1 cellular context compared by ENCODE assay signal in genomic region chr16:28846080-28846932, GRCh38.
TF ChIP-seq lines count a peak whose summit lies in the region.

Gene TUFM, minus strand, starts transcription at chr16:28846348. Its CDS starts 79 bp downstream, at chr16:28846269.

TF ChIP-seq in WTC11, 78 proteins besides CTCF, POLR2A, EP300 and RAD21 (continued from another document):
- no peak for TF ChIP-seq IRF1 (CRISPR knock-in tag; IDR thresholded peaks at IDR 0.05)
- no peak for TF ChIP-seq CDX4 (CRISPR knock-in tag; IDR thresholded peaks at IDR 0.05; ENCODE audit: borderline replicate concordance)
- TF ChIP-seq ZNF263 (CRISPR knock-in tag; IDR thresholded peaks at IDR 0.05; ENCODE audit: low read depth) = no peak
- peak; percentile 91 for TF ChIP-seq FOXK1 (CRISPR knock-in tag; IDR thresholded peaks at IDR 0.05)
- TF ChIP-seq, protein P1, sequence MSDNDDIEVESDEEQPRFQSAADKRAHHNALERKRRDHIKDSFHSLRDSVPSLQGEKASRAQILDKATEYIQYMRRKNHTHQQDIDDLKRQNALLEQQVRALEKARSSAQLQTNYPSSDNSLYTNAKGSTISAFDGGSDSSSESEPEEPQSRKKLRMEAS (CRISPR knock-in tag; IDR thresholded peaks at IDR 0.05) = peak; percentile 80
- TF ChIP-seq ELF4 (CRISPR knock-in tag; IDR thresholded peaks at IDR 0.05; ENCODE audit: low read depth) = no peak
- TF ChIP-seq FOXP1 (CRISPR knock-in tag; IDR thresholded peaks at IDR 0.05; ENCODE audit: borderline replicate concordance) = peak; percentile 42
- no peak for TF ChIP-seq SOX15 (CRISPR knock-in tag; IDR thresholded peaks at IDR 0.05)
- no peak for TF ChIP-seq MYBL2 (CRISPR knock-in tag; IDR thresholded peaks at IDR 0.05)
- TF ChIP-seq RORB (CRISPR knock-in tag; IDR thresholded peaks at IDR 0.05) = no peak
- no peak for TF ChIP-seq ESRRA (CRISPR knock-in tag; IDR thresholded peaks at IDR 0.05; ENCODE audit: borderline replicate concordance)
- TF ChIP-seq ZNF423 (CRISPR knock-in tag; IDR thresholded peaks at IDR 0.05) = no peak
- TF ChIP-seq, protein P2, sequence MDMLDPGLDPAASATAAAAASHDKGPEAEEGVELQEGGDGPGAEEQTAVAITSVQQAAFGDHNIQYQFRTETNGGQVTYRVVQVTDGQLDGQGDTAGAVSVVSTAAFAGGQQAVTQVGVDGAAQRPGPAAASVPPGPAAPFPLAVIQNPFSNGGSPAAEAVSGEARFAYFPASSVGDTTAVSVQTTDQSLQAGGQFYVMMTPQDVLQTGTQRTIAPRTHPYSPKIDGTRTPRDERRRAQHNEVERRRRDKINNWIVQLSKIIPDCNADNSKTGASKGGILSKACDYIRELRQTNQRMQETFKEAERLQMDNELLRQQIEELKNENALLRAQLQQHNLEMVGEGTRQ (CRISPR knock-in tag; IDR thresholded peaks at IDR 0.05) = peak; percentile 42
- TF ChIP-seq, protein P3, sequence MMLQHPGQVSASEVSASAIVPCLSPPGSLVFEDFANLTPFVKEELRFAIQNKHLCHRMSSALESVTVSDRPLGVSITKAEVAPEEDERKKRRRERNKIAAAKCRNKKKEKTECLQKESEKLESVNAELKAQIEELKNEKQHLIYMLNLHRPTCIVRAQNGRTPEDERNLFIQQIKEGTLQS (CRISPR knock-in tag; conservative IDR thresholded peaks at IDR 0.05) = no peak
- TF ChIP-seq, protein P4, sequence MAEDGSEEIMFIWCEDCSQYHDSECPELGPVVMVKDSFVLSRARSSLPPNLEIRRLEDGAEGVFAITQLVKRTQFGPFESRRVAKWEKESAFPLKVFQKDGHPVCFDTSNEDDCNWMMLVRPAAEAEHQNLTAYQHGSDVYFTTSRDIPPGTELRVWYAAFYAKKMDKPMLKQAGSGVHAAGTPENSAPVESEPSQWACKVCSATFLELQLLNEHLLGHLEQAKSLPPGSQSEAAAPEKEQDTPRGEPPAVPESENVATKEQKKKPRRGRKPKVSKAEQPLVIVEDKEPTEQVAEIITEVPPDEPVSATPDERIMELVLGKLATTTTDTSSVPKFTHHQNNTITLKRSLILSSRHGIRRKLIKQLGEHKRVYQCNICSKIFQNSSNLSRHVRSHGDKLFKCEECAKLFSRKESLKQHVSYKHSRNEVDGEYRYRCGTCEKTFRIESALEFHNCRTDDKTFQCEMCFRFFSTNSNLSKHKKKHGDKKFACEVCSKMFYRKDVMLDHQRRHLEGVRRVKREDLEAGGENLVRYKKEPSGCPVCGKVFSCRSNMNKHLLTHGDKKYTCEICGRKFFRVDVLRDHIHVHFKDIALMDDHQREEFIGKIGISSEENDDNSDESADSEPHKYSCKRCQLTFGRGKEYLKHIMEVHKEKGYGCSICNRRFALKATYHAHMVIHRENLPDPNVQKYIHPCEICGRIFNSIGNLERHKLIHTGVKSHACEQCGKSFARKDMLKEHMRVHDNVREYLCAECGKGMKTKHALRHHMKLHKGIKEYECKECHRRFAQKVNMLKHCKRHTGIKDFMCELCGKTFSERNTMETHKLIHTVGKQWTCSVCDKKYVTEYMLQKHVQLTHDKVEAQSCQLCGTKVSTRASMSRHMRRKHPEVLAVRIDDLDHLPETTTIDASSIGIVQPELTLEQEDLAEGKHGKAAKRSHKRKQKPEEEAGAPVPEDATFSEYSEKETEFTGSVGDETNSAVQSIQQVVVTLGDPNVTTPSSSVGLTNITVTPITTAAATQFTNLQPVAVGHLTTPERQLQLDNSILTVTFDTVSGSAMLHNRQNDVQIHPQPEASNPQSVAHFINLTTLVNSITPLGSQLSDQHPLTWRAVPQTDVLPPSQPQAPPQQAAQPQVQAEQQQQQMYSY (CRISPR knock-in tag; IDR thresholded peaks at IDR 0.05) = no peak
- TF ChIP-seq ATF2 (CRISPR knock-in tag; IDR thresholded peaks at IDR 0.05; ENCODE audit: borderline replicate concordance, low read depth) = no peak
- TF ChIP-seq CBFB (CRISPR knock-in tag; IDR thresholded peaks at IDR 0.05; ENCODE audit: low read depth) = 0 out of 2 replicates have a peak, but pooled peaks have one; percentile 70
- TF ChIP-seq JAZF1 (CRISPR knock-in tag; IDR thresholded peaks at IDR 0.05) = no peak
- no peak for TF ChIP-seq ZNF416 (CRISPR knock-in tag; IDR thresholded peaks at IDR 0.05)
- TF ChIP-seq TP53 (CRISPR knock-in tag; IDR thresholded peaks at IDR 0.05) = peak; percentile 86; the same call in 1 of the 2 replicates
- peak; percentile 49 for TF ChIP-seq ZNF232 (CRISPR knock-in tag; IDR thresholded peaks at IDR 0.05)
- peak; percentile 55 for TF ChIP-seq ETV6 (CRISPR knock-in tag; IDR thresholded peaks at IDR 0.05)
- peak; percentile 61; the same call in 1 of the 2 replicates for TF ChIP-seq TEAD1 (CRISPR knock-in tag; IDR thresholded peaks at IDR 0.05)
- no peak for TF ChIP-seq FOXP4 (CRISPR knock-in tag; IDR thresholded peaks at IDR 0.05)
- TF ChIP-seq ZNF317 (CRISPR knock-in tag; IDR thresholded peaks at IDR 0.05; ENCODE audit: borderline replicate concordance, low read depth) = 0 out of 2 replicates have a peak, but pooled peaks have one; percentile 17
- no peak for TF ChIP-seq ZNF281 (CRISPR knock-in tag; IDR thresholded peaks at IDR 0.05)
- TF ChIP-seq ZBTB21 (CRISPR knock-in tag; IDR thresholded peaks at IDR 0.05; ENCODE audit: borderline replicate concordance) = peak; percentile 83; the same call in 1 of the 2 replicates
- no peak for TF ChIP-seq SMAD4 (CRISPR knock-in tag; IDR thresholded peaks at IDR 0.05)
- TF ChIP-seq GTF2I (CRISPR knock-in tag; conservative IDR thresholded peaks at IDR 0.05) = peak; percentile 95
- TF ChIP-seq SP1 (CRISPR knock-in tag; conservative IDR thresholded peaks at IDR 0.05) = peak; percentile 95
- no peak for TF ChIP-seq ZBTB43 (CRISPR knock-in tag; IDR thresholded peaks at IDR 0.05)
- peak; percentile 54 for TF ChIP-seq NFYB (CRISPR knock-in tag; conservative IDR thresholded peaks at IDR 0.05; ENCODE audit: low read depth)
- TF ChIP-seq PRRX2 (CRISPR knock-in tag; IDR thresholded peaks at IDR 0.05) = no peak
